In the genomic region with DNA sequence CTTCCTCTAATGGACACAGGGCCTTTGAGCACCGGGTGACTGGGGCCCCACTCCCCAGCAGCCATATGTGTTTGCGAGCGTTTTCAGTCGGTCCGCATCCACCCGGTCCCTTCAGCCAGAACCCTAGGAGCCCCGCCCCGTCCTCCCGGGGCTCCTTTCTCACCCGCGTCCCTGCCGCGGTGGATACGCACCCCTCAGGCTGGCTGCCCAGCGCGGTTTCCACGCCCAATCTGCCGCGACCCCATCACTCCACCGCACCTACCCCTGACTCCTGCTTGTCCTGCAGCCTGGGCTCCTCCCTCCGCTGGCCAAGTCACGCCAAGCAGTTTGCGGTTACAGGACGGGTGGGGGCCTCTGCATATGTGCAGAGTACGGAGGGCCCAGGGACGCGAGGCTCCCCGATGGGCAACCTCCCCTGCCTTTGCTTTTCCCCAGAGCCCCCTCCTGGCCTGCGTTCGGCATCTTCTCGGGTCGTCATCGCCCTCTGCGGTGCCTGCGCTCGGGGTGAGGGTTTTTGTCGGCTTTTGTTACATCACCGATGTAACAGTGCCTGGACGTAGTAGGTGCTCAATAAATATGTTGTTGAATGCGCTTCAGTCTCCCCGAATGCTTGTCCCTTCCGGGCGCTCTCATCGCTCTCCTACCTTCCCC, we compare ENCODE assay signal across 8 cellular contexts. TPM values are rescaled to one million over a fixed set of nuclear protein-coding genes. Genes with fewer than 3 reads are reported as not detected.
DNase-seq lines count a peak whose midpoint lies in the region; ATAC-seq and TF ChIP-seq lines count a peak whose summit lies in the region.

No MANE protein-coding gene starts in this region.

- DNase-seq in stimulated activated CD4-positive, alpha-beta T cell treated with anti-CD3 and anti-CD28 coated beads, Interleukin-15, amount 100 ng/mL, for 24 hours: peak; percentile 53
- DNase-seq in stimulated activated CD4-positive, alpha-beta T cell treated with anti-CD3 and anti-CD28 coated beads, Interleukin-1b, Interleukin-23, amount 100 ng/mL, for 48 hours: no peak
- DNase-seq in RWPE1 (ENCODE audit: low spot score): peak; percentile 16
- DNase-seq in lung (ENCODE audit: low spot score): no peak
- peak; percentile 19 for DNase-seq in transverse colon
- DNase-seq in NK-92 (lab: John Stamatoyannopoulos, UW; ENCODE audit: unreplicated experiment): no peak
- DNase-seq in NCI-H748 treated with DMSO at 0.1 percent for 48 hours (lab: John Stamatoyannopoulos, UW): no peak

- 3% methylated on average over 44 of the region's 44 CpGs for whole genome bisulfite sequencing in lung, 2 donors
- 2% methylated on average over 44 of the region's 44 CpGs; no CpG with 5 or more reads in 1 of the 2 donors for WGBS in transverse colon (ENCODE audit: low coverage in 1 of 2), 2 donors

- POLR2A ChIA-PET in RWPE1 (lab: Yijun Ruan, JAX; ENCODE audit: low non-redundant PET): no interaction called here

- TF ChIP-seq CTCF in RWPE1 (conservative IDR thresholded peaks at IDR 0.05; ENCODE audit: low read depth): no peak
- TF ChIP-seq CTCF in lung (IDR thresholded peaks at IDR 0.05; ENCODE audit: control extremely low read depth, extremely low read depth): no peak
- no peak for TF ChIP-seq CTCF in transverse colon (IDR thresholded peaks at IDR 0.05)

- CTCF ChIA-PET in RWPE1 (lab: Yijun Ruan, JAX): interaction anchor here (0.8 to 0.9 kb wide), 2 partner anchors 9 to 13 kb away, joined by 3 read pairs; partner anchors contain the start of gene RPL38

- TF ChIP-seq EP300 in transverse colon (IDR thresholded peaks at IDR 0.05; ENCODE audit: low read depth): no peak

- H3K4me3 ChIP-seq in lung (peak overlapping the region; percentile 34), transverse colon (peak overlapping the region; percentile 36 to 59 (median 46))

- H3K27me3 ChIP-seq in lung (ENCODE audit: control insufficient read depth, insufficient read depth) (no peaks in the 10 kb centered on the region), transverse colon (peaks cover 10% of the 10 kb centered on the region)

- in situ Hi-C loops in transverse colon (cut with MboI; ENCODE audit: low pct_ligation_motif_present in 1 of 4, low pct_unique_long_range_greater_than_20kb in 1 of 4, low sequenced_read_pairs in 3 of 4): loop anchor here in 2 of 4 donors (25.0 kb wide), 1 partner anchor 150 kb away; the partner anchor contains the start of genes BTBD17 (in 2 of the 2) and GPR142 (in 2 of the 2)

- peak; percentile 11 for ATAC-seq in lung (ENCODE audit: insufficient read depth, low FRiP score)

- H3K36me3 ChIP-seq in lung (ENCODE audit: control insufficient read depth in 2 of 2, insufficient read depth in 2 of 2, low read length in 2 of 2) (peaks cover 11 to 21% of the 10 kb centered on the region in 2 donors), transverse colon (peaks cover 0 to 7% (median 2%) of the 10 kb centered on the region in 4 donors)

- intact Hi-C loops in transverse colon (cut with DNase I; ENCODE audit: low total_unique reads): loop anchor here (10.0 kb wide), 1 partner anchor 232 kb away; no protein-coding TSS in a partner anchor

- H3K9me3 ChIP-seq in lung (ENCODE audit: control insufficient read depth in 2 of 2, insufficient read depth in 1 of 2, low read length in 1 of 2): no peaks in the 10 kb centered on the region
- H3K9me3 ChIP-seq in transverse colon: no peaks in the 10 kb centered on the region

- peaks cover 4 to 9% of the 10 kb centered on the region in 2 donors for H3K4me1 ChIP-seq in lung (ENCODE audit: control insufficient read depth in 2 of 2, insufficient read depth in 2 of 2, low read length in 2 of 2)
- peaks cover 21 to 51% (median 41%) of the 10 kb centered on the region in 4 donors for H3K4me1 ChIP-seq in transverse colon

- H3K27ac ChIP-seq in RWPE1: peak overlapping the region; percentile 86
- peak overlapping the region; percentile 87 for H3K27ac ChIP-seq in cingulate gyrus (ENCODE audit: low read depth, low read length)
- H3K27ac ChIP-seq in lung (ENCODE audit: low read depth in 1 of 2, low read length in 1 of 2): peak overlapping the region; percentile 60 to 91
- peak overlapping the region; percentile 75 to 87 (median 78) for H3K27ac ChIP-seq in transverse colon

- no peak for TF ChIP-seq POLR2A in transverse colon (IDR thresholded peaks at IDR 0.05)

RNA-seq across cellular contexts. Expression of gene TTYH2, which starts 1.0 kb away (rescaled TPM):
- total RNA-seq in lung (10 to 100 TPM in 1 of 2 donors, 1 to 10 TPM in 1; 7.5 to 10.6 TPM), transverse colon (1 to 10 TPM in 2 of 4 donors, under 1 TPM in 2; 0.37 to 5.2 (median 2.3) TPM)
- 1 to 10 TPM; 2.3 to 3.3 TPM for polyA plus RNA-seq in lung

RNA-seq across cellular contexts. Expression of gene RPL38, which starts 8.9 kb away (rescaled TPM):
- total RNA-seq in lung (1,000 to 10,000 TPM in 1 of 2 donors, 100 to 1,000 TPM in 1; 686 to 1,416 TPM), transverse colon (100 to 1,000 TPM in 3 of 4 donors, 10 to 100 TPM in 1; 65.1 to 310 (median 203) TPM)
- polyA plus RNA-seq in lung: 1,000 to 10,000 TPM in 1 of 2 donors, 100 to 1,000 TPM in 1; 765 to 2,752 TPM

Comparison
In these comparisons a context has a peak if more than half of its experiments do, and no peak if none do; other contexts are left out.
1. DNase-seq: peak in stimulated activated CD4-positive, alpha-beta T cell treated with anti-CD3 and anti-CD28 coated beads, Interleukin-15, amount 100 ng/mL, for 24 hours (single experiment), RWPE1 (single experiment) and transverse colon (single experiment); none in stimulated activated CD4-positive, alpha-beta T cell treated with anti-CD3 and anti-CD28 coated beads, Interleukin-1b, Interleukin-23, amount 100 ng/mL, for 48 hours (single experiment), lung (single experiment), NK-92 (single experiment) and NCI-H748 treated with DMSO at 0.1 percent for 48 hours (single experiment).
2. Peak in every context shown above with its lines, with median percentiles within 50 percentile points of each other: H3K27ac ChIP-seq.